21 cellular contexts compared by ENCODE assay signal in the genomic region with DNA sequence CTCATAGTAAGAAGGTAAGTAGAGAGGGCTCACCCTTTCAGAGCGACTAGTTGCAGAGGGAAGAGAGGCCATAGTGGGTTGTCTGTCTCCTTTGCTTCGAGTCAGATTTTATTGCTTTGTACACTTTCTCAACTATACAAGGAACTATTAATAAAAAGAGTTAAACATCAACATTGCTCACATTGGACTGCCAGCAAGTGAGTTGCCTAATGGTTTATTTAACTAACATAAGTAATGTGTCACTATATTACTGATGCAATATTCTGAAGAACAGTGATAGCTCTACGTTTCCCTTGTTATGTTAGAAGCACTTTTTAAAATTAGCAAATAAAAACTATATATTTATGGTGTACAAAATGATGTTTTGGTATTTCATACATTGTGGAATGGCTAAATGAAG.
DNase-seq lines count a peak whose midpoint lies in the region; ATAC-seq, FAIRE-seq and TF ChIP-seq lines count a peak whose summit lies in the region.
"Had no signal": no experiment of that assay in that cellular context is flagged by ENCODE, and none has a peak within 500 bp of the region (broad histone marks: within the 10 kb centered on the region; RNA-seq: fewer than 3 reads in every experiment).

No MANE protein-coding gene starts in this region.

- H3K56ac ChIP-seq in mesendoderm (ENCODE audit: low read length): no peak overlapping the region

- H4K8ac ChIP-seq in mesendoderm (ENCODE audit: low read depth, low read length): no peak overlapping the region

- no peak for TF ChIP-seq POLR2A in GM12878 (IDR thresholded peaks at IDR 0.05; ENCODE audit: low read depth, low read length)

- no peak for TF ChIP-seq RAD21 in GM12878 (IDR thresholded peaks at IDR 0.05; ENCODE audit: insufficient read depth, low read depth, low read length)

- H2BK15ac ChIP-seq in mesendoderm (replicated peaks; ENCODE audit: low read depth): no peak overlapping the region

- no peak overlapping the region for H2BK120ac ChIP-seq in mesendoderm (ENCODE audit: low read depth, low read length)

- peak; percentile 7 for FAIRE-seq in GM12878 (lab: Jason Lieb, UNC)
- FAIRE-seq: D721Med, GM12892, H54 had no signal

- in situ Hi-C loops in GM12878 (cut with MboI): loop anchor here (5.0 kb wide), 1 partner anchor 101 kb away; no protein-coding TSS in a partner anchor

- WGBS in GM12878 (ENCODE audit: insufficient coverage, insufficient replicate concordance, low lambda C conversion rate, missing lambda C conversion rate): 36% methylated on average over 3 of the region's 3 CpGs
- WGBS in mesendoderm (ENCODE audit: extremely low coverage, insufficient coverage, low lambda C conversion rate): no CpG with 5 or more reads among the region's 3 CpGs

- H3K9ac ChIP-seq in GM12878 (ENCODE audit: control insufficient read depth, insufficient read depth, low read length): no peak overlapping the region
- H3K9ac ChIP-seq in mesendoderm (ENCODE audit: low read length): no peak overlapping the region
- H3K9ac ChIP-seq: BLaER1 treated with 17β-estradiol and CSF1 and Interleukin-3, amounts not matched to agents 10 nM and 100 nM had no signal

- no TSS peak for BruUV-seq in GM12878 (replicated peaks; lab: Mats Ljungman, UMichigan)

- no peak overlapping the region for H4K5ac ChIP-seq in mesendoderm (ENCODE audit: low read length)

- H3K9me3 ChIP-seq in GM12878 (replicated peaks; ENCODE audit: control insufficient read depth, insufficient read depth, low read length): no peaks in the 10 kb centered on the region; the same call in 2 of the 3 replicates
- H3K9me3 ChIP-seq: BE2C, HAP-1 had no signal

- H3K4me3 ChIP-seq in LNCaP clone FGC (ENCODE audit: low read depth, low read length) (no peak overlapping the region), GM12878 (no peak overlapping the region), mesendoderm (ENCODE audit: low read length) (no peak overlapping the region)
- H3K4me3 ChIP-seq: BLaER1 treated with 17β-estradiol and CSF1 and Interleukin-3, amounts not matched to agents 10 nM and 100 nM; HAP-1 had no signal

- POLR2A ChIA-PET in GM12878 (lab: Charles Lee): no interaction called here

- H4K20me1 ChIP-seq in GM12878 (ENCODE audit: control insufficient read depth, insufficient read depth): no peaks in the 10 kb centered on the region
- H4K20me1 ChIP-seq: BLaER1 treated with 17β-estradiol and CSF1 and Interleukin-3, amounts not matched to agents 10 nM and 100 nM had no signal

- RAD21 ChIA-PET in GM12878 (lab: Charles Lee; ENCODE audit: unreplicated experiment): interaction anchor here (0.7 to 2.7 kb wide), 3 partner anchors 63 to 777 kb away, joined by 3 to 8 read pairs (median 3); no protein-coding TSS in a partner anchor

- no peak overlapping the region for H3K4me2 ChIP-seq in GM12878 (ENCODE audit: control insufficient read depth, insufficient read depth)
- H3K4me2 ChIP-seq in mesendoderm (ENCODE audit: low read length): no peak overlapping the region
- H3K4me2 ChIP-seq: BLaER1 treated with 17β-estradiol and CSF1 and Interleukin-3, amounts not matched to agents 10 nM and 100 nM had no signal

- SMC1A ChIA-PET in GM12878 (lab: Charles Lee; ENCODE audit: uncharacterized antibody, unreplicated experiment): interaction anchor here (1.0 to 3.9 kb wide), 7 partner anchors 12 to 145 kb away, joined by 3 to 36 read pairs (median 5); no protein-coding TSS in a partner anchor

- H3K4ac ChIP-seq in mesendoderm (ENCODE audit: low read depth, low read length): no peak overlapping the region

- CTCF ChIA-PET in GM12878 (lab: Yijun Ruan, JAX): interaction anchor here (0.5 to 6.3 kb wide), 8 partner anchors 11 to 646 kb away, joined by 3 to 60 read pairs (median 6); no protein-coding TSS in a partner anchor

- no peak overlapping the region for H2AFZ ChIP-seq in GM12878 (ENCODE audit: control insufficient read depth, low read depth, low read length)

- intact Hi-C loops in GM12878 (cut with micrococcal nuclease; ENCODE audit: unreplicated experiment): loop anchor here (2.0 to 10.0 kb wide), 5 partner anchors 101 to 646 kb away; no protein-coding TSS in a partner anchor

- TF ChIP-seq CTCF in LNCaP clone FGC (IDR thresholded peaks at IDR 0.05; ENCODE audit: control insufficient read depth, extremely low read depth, insufficient read depth) (no peak), GM12878 (IDR thresholded peaks at IDR 0.05 in 2 of 3, conservative IDR thresholded peaks at IDR 0.05 in 1 of 3; ENCODE audit: control insufficient read depth in 2 of 3, extremely low read depth in 1 of 3, insufficient read depth in 1 of 3, low read depth in 3 of 3, low read length in 3 of 3) (no peak)

- no peaks in the 10 kb centered on the region for H3K27me3 ChIP-seq in GM12878 (replicated peaks in 1 of 2; ENCODE audit: control insufficient read depth in 2 of 2, insufficient read depth in 2 of 2, low read length in 1 of 2)
- H3K27me3 ChIP-seq in mesendoderm (ENCODE audit: insufficient read depth, low read length, poor library complexity): no peaks in the 10 kb centered on the region
- H3K27me3 ChIP-seq: BE2C; BLaER1 treated with 17β-estradiol and CSF1 and Interleukin-3, amounts not matched to agents 10 nM and 100 nM had no signal

- no peak for ATAC-seq in GM12878

- H2AK5ac ChIP-seq in mesendoderm (ENCODE audit: low read length): no peak overlapping the region

- no peak overlapping the region for H2BK5ac ChIP-seq in mesendoderm (ENCODE audit: low read length)

- no peak overlapping the region for H3K23ac ChIP-seq in mesendoderm (ENCODE audit: low read length)

- H3K27ac ChIP-seq in GM12878 (ENCODE audit: control insufficient read depth, insufficient read depth): no peak overlapping the region
- no peak overlapping the region for H3K27ac ChIP-seq in mesendoderm (ENCODE audit: low read depth, low read length)
- H3K27ac ChIP-seq: BLaER1 treated with 17β-estradiol and CSF1 and Interleukin-3, amounts not matched to agents 10 nM and 100 nM had no signal

- H3K36me3 ChIP-seq in GM12878 (ENCODE audit: control insufficient read depth in 2 of 2, insufficient read depth in 2 of 2, low read length in 1 of 2): no peaks in the 10 kb centered on the region
- H3K36me3 ChIP-seq in mesendoderm (ENCODE audit: control insufficient read depth, insufficient read depth, low read length): no peaks in the 10 kb centered on the region
- H3K36me3 ChIP-seq: BE2C; BLaER1 treated with 17β-estradiol and CSF1 and Interleukin-3, amounts not matched to agents 10 nM and 100 nM; HAP-1 had no signal

- H3K4me1 ChIP-seq in GM12878 (ENCODE audit: control insufficient read depth, insufficient read depth, low read length) (no peaks in the 10 kb centered on the region), mesendoderm (ENCODE audit: control insufficient read depth, low read depth, low read length) (no peaks in the 10 kb centered on the region)
- H3K4me1 ChIP-seq: BLaER1 treated with 17β-estradiol and CSF1 and Interleukin-3, amounts not matched to agents 10 nM and 100 nM; HAP-1 had no signal

- no peaks in the 10 kb centered on the region for H3K79me2 ChIP-seq in GM12878 (ENCODE audit: control insufficient read depth, insufficient read depth, low read length)
- no peaks in the 10 kb centered on the region for H3K79me2 ChIP-seq in mesendoderm (ENCODE audit: control insufficient read depth, insufficient read depth, low read length)

- no peak overlapping the region for H3K18ac ChIP-seq in mesendoderm (ENCODE audit: low read length)

- no peaks in the 10 kb centered on the region for H3K79me1 ChIP-seq in mesendoderm (ENCODE audit: low read length)

- no peak for TF ChIP-seq EP300 in GM12878 (IDR thresholded peaks at IDR 0.05; ENCODE audit: borderline replicate concordance in 1 of 2, control insufficient read depth in 1 of 2, low read depth in 2 of 2, low read length in 2 of 2)

- DNase-seq in LNCaP clone FGC (ENCODE audit: low read depth) (peak; percentile 3), GM12878 (ENCODE audit: low read depth, low spot score) (no peak), renal cortical epithelial cell (ENCODE audit: low read depth) (peak; percentile 52), NCI-H187 (lab: John Stamatoyannopoulos, UW) (no peak), mesendoderm (no peak)
- DNase-seq in activated CD4-positive, alpha-beta T cell treated with anti-CD3 and anti-CD28 coated beads for 1 hour: no peak
- DNase-seq: AML-193; BE2C; CD4-positive, alpha-beta T cell; CD8-positive, alpha-beta memory T cell; DMS 273 treated with DMSO at 0.1 percent for 48 hours; DMS53; DMS79 treated with DMSO at 0.1 percent for 48 hours; GF-D8; GOT3; HFFc6 had no signal

TF ChIP-seq in GM12878, 131 proteins besides CTCF, POLR2A, EP300 and RAD21:
- TF ChIP-seq BMI1 (IDR thresholded peaks at IDR 0.05; ENCODE audit: borderline replicate concordance) (no peak), HCFC1 (IDR thresholded peaks at IDR 0.05; ENCODE audit: low read length) (no peak)

Comparison
In these comparisons a context has a peak if more than half of its experiments do, and no peak if none do; other contexts are left out.
1. DNase-seq: peak in LNCaP clone FGC (single experiment) and renal cortical epithelial cell (single experiment); none in GM12878 (single experiment), activated CD4-positive, alpha-beta T cell treated with anti-CD3 and anti-CD28 coated beads for 1 hour (single experiment), NCI-H187 (0 of 2) and mesendoderm (single experiment).